ENCODE assay signal across 12 cellular contexts in genomic region chr21:34894401-34894800, GRCh38.
"Had no signal": no experiment of that assay in that cellular context is flagged by ENCODE, and none has a peak within 500 bp of the region (broad histone marks: within the 10 kb centered on the region; RNA-seq: fewer than 3 reads in every experiment).

No MANE protein-coding gene starts in this region.

- ATAC-seq: body of pancreas; pancreas; stimulated activated naive CD8-positive, alpha-beta T cell treated with anti-CD3 and anti-CD28 coated beads, Interleukin-15, Interleukin-2, amounts not matched to agents 100 U/mL and 50 U/mL, for 24 hours had no signal

- DNase-seq: activated CD4-positive, alpha-beta T cell treated with anti-CD3 and anti-CD28 coated beads, Interleukin-2, amount 50 U/mL, for 4 hours; activated naive CD4-positive, alpha-beta T cell treated with anti-CD3 and anti-CD28 coated beads, Interleukin-2, amount 50 U/mL, for 16 hours; amniotic stem cell; body of pancreas; central memory CD4-positive, alpha-beta T cell; cortex of kidney; effector CD8-positive, alpha-beta T cell; hippocampal formation; kidney glomerular epithelial cell; pancreas; stimulated activated CD4-positive, alpha-beta T cell treated with anti-CD3 and anti-CD28 coated beads, Interleukin-2, amount 100 ng/mL, for 48 hours; stimulated activated naive CD8-positive, alpha-beta T cell treated with anti-CD3 and anti-CD28 coated beads, Interleukin-15, Interleukin-2, amounts not matched to agents 100 U/mL and 50 U/mL, for 24 hours had no signal

- FAIRE-seq: pancreas had no signal
